Comparison of ENCODE assay signal across 8 cellular contexts in the genomic region with DNA sequence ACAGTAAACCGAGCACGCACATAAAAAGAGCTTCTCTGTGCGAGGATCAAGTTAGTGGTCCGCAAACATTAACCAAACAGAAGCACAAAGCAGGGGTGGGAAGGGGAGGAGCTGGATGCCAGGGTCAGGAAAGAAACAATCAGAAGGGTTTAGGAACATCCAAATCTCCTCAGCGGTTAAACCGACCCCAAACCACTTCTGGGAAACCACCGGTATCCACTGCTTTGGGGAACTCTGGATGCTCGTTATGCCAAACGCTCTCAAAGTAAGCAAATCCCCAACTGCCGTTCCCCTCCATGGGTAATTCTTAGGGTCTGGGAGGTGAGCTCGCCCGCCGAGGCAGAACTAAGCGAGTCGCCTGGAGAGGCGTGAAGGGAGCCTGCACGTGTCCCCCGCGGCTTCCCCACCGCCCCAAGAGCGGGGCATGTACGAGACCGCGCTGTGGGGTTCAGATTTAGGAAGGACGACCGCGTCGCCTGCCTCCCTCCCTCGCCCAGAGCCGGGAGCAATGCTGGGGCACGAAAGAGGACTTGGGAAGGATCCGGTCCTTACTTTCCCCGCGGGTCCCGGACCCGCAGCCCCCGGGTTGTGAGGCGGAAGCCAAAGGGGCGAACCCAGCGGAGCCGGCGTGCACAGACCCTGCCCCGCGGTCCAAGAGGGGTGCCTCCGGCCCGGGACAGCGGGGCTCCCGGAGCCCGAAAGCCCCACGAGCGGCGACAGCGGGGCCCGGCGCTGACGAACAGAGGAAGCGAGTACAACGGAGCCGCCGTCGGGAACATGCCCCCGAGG. TPM values are rescaled to one million over a fixed set of nuclear protein-coding genes. Genes with fewer than 3 reads are reported as not detected.
A peak's percentile ranks its signal among the peaks of the same experiment; 100 is the strongest.
DNase-seq lines count a peak whose midpoint lies in the region; ATAC-seq and TF ChIP-seq lines count a peak whose summit lies in the region.

No MANE protein-coding gene starts in this region.

- TF ChIP-seq POLR2A in adrenal gland (IDR thresholded peaks at IDR 0.05), result peak in 1 of 2 donors; percentile 29

- H3K4me3 ChIP-seq in adrenal gland (peak overlapping the region; percentile 77 to 98 (median 90)), iPS-11a (ENCODE audit: low read depth, low read length) (peak overlapping the region; percentile 94), skeletal muscle satellite cell (ENCODE audit: low read length) (peak overlapping the region; percentile 85)

- H3K27ac ChIP-seq in RWPE1, result peak overlapping the region; percentile 95
- peak overlapping the region; percentile 76 to 94 (median 93) for H3K27ac ChIP-seq in adrenal gland

- H3K36me3 ChIP-seq in adrenal gland (replicated peaks in 1 of 2) (no peaks in the 10 kb centered on the region), skeletal muscle satellite cell (ENCODE audit: insufficient read depth, low read length) (no peaks in the 10 kb centered on the region)

- no peaks in the 10 kb centered on the region for H3K27me3 ChIP-seq in adrenal gland
- no peaks in the 10 kb centered on the region for H3K27me3 ChIP-seq in skeletal muscle satellite cell (ENCODE audit: control insufficient read depth, insufficient read depth, low read length)

- TF ChIP-seq CTCF in RWPE1 (conservative IDR thresholded peaks at IDR 0.05; ENCODE audit: low read depth) (no peak), adrenal gland (IDR thresholded peaks at IDR 0.05) (no peak)

- peak overlapping the region; percentile 93 for H3K9ac ChIP-seq in skeletal muscle satellite cell (ENCODE audit: low read depth, low read length)

- peak; percentile 11 for ATAC-seq in HG03025 (IDR thresholded peaks at IDR 0.05; ENCODE audit: low FRiP score, unreplicated experiment)

- H3K9me3 ChIP-seq in adrenal gland (replicated peaks in 1 of 3) (no peaks in the 10 kb centered on the region), skeletal muscle satellite cell (replicated peaks; ENCODE audit: low read length) (no peaks in the 10 kb centered on the region)

- CTCF ChIA-PET in RWPE1 (lab: Yijun Ruan, JAX), result no interaction called here

- intact Hi-C loops in adrenal gland (cut with DNase I), result no loop called here

- WGBS in adrenal gland, 4 donors, result 0 to 1% (median 0%) methylated on average over 24 to 62 of the region's 62 CpGs

- peak overlapping the region; percentile 85 for H3K4me2 ChIP-seq in skeletal muscle satellite cell (ENCODE audit: low read length)

- H3K4me1 ChIP-seq in adrenal gland (replicated peaks in 1 of 2), result peaks cover 0 to 22% of the 10 kb centered on the region in 2 donors
- peaks cover 11% of the 10 kb centered on the region for H3K4me1 ChIP-seq in skeletal muscle satellite cell (ENCODE audit: control insufficient read depth, insufficient read depth, low read length)

- POLR2A ChIA-PET in RWPE1 (lab: Yijun Ruan, JAX; ENCODE audit: low non-redundant PET), result interaction anchor here (0.5 kb wide), 1 partner anchor 227 kb away, joined by 3 read pairs; no protein-coding TSS in a partner anchor

- DNase-seq in NCI-H2227 treated with DMSO at 0.1 percent for 48 hours (lab: John Stamatoyannopoulos, UW) (peak; percentile 46), NCI-H2227 (lab: John Stamatoyannopoulos, UW; ENCODE audit: unreplicated experiment) (no peak), RWPE1 (ENCODE audit: low spot score) (peak; percentile 40), adrenal gland (peak in 5 of 7 donors; percentile 30 to 43 (median 35)), middle frontal gyrus (ENCODE audit: extremely low spot score, low spot score) (no peak)

RNA-seq across cellular contexts. Expression of a gene that starts 0.7 kb away (rescaled TPM):
- 10 to 100 TPM; 10.3 to 30.9 (median 24.9) TPM for total RNA-seq in adrenal gland
- polyA plus RNA-seq in adrenal gland, result 10 to 100 TPM in 1 of 3 donors, 1 to 10 TPM in 2; 3.8 to 20.7 (median 5.7) TPM
- 23.8 and 28.4 TPM in 2 replicates for total RNA-seq in skeletal muscle satellite cell (2012; rRNA removed)

RNA-seq across cellular contexts. Expression of a gene that starts 20.0 kb away (rescaled TPM):
- total RNA-seq in adrenal gland, result 10 to 100 TPM; 17.2 to 29.4 (median 24.0) TPM
- polyA plus RNA-seq in adrenal gland, result 10 to 100 TPM; 18.0 to 37.3 (median 23.6) TPM
- 38.0 and 45.4 TPM in 2 replicates for total RNA-seq in skeletal muscle satellite cell (2012; rRNA removed)

Comparison
In these comparisons a context has a peak if more than half of its experiments do, and no peak if none do; other contexts are left out.
1. DNase-seq: peak in NCI-H2227 treated with DMSO at 0.1 percent for 48 hours (single experiment), RWPE1 (single experiment) and adrenal gland (5 of 7); none in NCI-H2227 (single experiment) and middle frontal gyrus (single experiment).
2. Peak in every context shown above with its lines, with median percentiles within 50 percentile points of each other: H3K4me3 ChIP-seq.